15 cellular contexts compared by ENCODE assay signal in the genomic region with DNA sequence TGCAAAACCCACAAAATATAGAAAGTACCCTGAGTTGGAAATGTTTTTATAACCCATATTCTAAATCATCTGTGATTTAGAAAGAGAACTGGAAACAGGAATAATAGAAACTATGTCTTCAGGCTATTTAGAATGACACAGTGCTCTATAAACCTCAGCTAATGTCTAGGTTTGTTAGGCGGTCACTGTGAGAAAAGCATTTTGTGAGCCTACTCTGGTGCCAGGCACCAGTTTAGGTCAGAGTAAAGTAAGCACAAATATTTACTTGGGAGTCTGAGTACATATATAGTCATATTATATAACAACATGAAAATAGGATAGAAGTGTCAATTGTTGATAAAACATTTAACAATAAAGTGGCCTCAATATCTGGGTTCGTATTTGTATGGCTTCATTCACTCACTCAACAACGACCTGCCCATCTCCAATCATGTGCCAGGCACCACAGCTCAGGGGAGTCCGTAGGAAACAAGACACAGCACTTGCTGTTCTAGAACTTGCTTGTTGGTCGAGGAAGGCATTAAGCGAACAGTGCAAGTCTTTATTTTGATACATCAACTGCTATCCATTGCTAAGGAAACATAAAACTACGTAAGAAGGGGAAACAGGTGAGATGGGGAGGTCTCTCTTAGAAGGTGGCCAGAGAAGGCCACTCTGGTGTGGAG. TPM values are rescaled to one million over a fixed set of nuclear protein-coding genes. Genes with fewer than 3 reads are reported as not detected.
DNase-seq lines count a peak whose midpoint lies in the region; ATAC-seq and TF ChIP-seq lines count a peak whose summit lies in the region.
"Had no signal": no experiment of that assay in that cellular context is flagged by ENCODE, and none has a peak within 500 bp of the region (broad histone marks: within the 10 kb centered on the region; RNA-seq: fewer than 3 reads in every experiment).

No MANE protein-coding gene starts in this region.

- H3K36me3 Mint-ChIP-seq in MCF 10A (ENCODE audit: insufficient read depth, unreplicated experiment): peaks cover 40% of the 10 kb centered on the region
- peaks cover 6% of the 10 kb centered on the region; the same call in 1 of the 2 replicates for H3K36me3 Mint-ChIP-seq in WTC11
- no peaks in the 10 kb centered on the region for H3K36me3 Mint-ChIP-seq in immature natural killer cell

- H3K4me1 Mint-ChIP-seq in MCF 10A (ENCODE audit: insufficient read depth, unreplicated experiment) (peaks cover 19% of the 10 kb centered on the region), WTC11 (peaks cover 38% of the 10 kb centered on the region), immature natural killer cell (peaks cover 72 to 82% of the 10 kb centered on the region in 2 donors)

- H3K4me3 Mint-ChIP-seq in MCF 10A (ENCODE audit: unreplicated experiment): no peak overlapping the region
- no peak overlapping the region for H3K4me3 Mint-ChIP-seq in WTC11
- H3K4me3 Mint-ChIP-seq in immature natural killer cell: peak overlapping the region in 1 of 5 donors; percentile 29

- no peaks in the 10 kb centered on the region for H3K36me3 ChIP-seq in breast epithelium

- CTCF ChIA-PET in MCF 10A (lab: Yijun Ruan, JAX) (interaction anchor here (0.7 to 1.3 kb wide), 7 partner anchors 8 to 90 kb away, joined by 3 to 8 read pairs (median 3); no protein-coding TSS in a partner anchor), WTC11 (lab: Charles Lee) (interaction anchor here (1.2 kb wide), 1 partner anchor 52 kb away, joined by 4 read pairs; no protein-coding TSS in a partner anchor)

- ATAC-seq in WTC11: no peak
- ATAC-seq: esophagus mucosa, psoas muscle had no signal

- no peaks in the 10 kb centered on the region for H3K9me3 Mint-ChIP-seq in MCF 10A (ENCODE audit: unreplicated experiment)
- H3K9me3 Mint-ChIP-seq in WTC11: no peaks in the 10 kb centered on the region
- no peaks in the 10 kb centered on the region for H3K9me3 Mint-ChIP-seq in immature natural killer cell

- H3K27me3 Mint-ChIP-seq in MCF 10A (ENCODE audit: insufficient read depth, unreplicated experiment) (no peaks in the 10 kb centered on the region), WTC11 (ENCODE audit: low read depth) (no peaks in the 10 kb centered on the region), immature natural killer cell (ENCODE audit: low read depth in 3 of 3) (peaks cover 0 to 2% (median 1%) of the 10 kb centered on the region in 3 donors)

- H3K9me3 ChIP-seq in breast epithelium: no peaks in the 10 kb centered on the region
- H3K9me3 ChIP-seq: psoas muscle had no signal

- no TSS peak for BruUV-seq in MCF 10A (replicated peaks; lab: Mats Ljungman, UMichigan)

- H3K4me3 ChIP-seq in breast epithelium: no peak overlapping the region
- H3K4me3 ChIP-seq: psoas muscle had no signal

- H3K4me1 ChIP-seq in breast epithelium: peaks cover 3 to 4% of the 10 kb centered on the region in 2 donors

- in situ Hi-C loops in GM13977 (cut with MboI; ENCODE audit: low pct_unique_long_range_greater_than_20kb, low sequenced_read_pairs, unreplicated experiment): loop anchor here (10.0 kb wide), 1 partner anchor 59 kb away; no protein-coding TSS in a partner anchor

- DNase-seq in MCF 10A (ENCODE audit: unreplicated experiment) (no peak), breast epithelium (ENCODE audit: low spot score in 2 of 2) (no peak), WTC11 (ENCODE audit: low spot score) (no peak), immature natural killer cell (no peak), substantia nigra (lab: John Stamatoyannopoulos, UW) (peak in 4 of 49 donors; percentile 13 to 56 (median 16)), GM19240 (ENCODE audit: insufficient read length, low spot score) (no peak), GM13977 (ENCODE audit: low spot score) (no peak), amygdala (lab: John Stamatoyannopoulos, UW) (no peak)
- DNase-seq: activated T-cell treated with anti-CD3 and anti-CD28 coated beads, Interleukin-2, amount 50 U/mL, for 1 hour; GF-D8; KBM-7; mesenchymal stem cell; NCI-H187; psoas muscle had no signal

- peak overlapping the region; percentile 76 for H3K27ac Mint-ChIP-seq in MCF 10A (ENCODE audit: low read depth, unreplicated experiment)
- peak overlapping the region; percentile 75 for H3K27ac Mint-ChIP-seq in WTC11
- H3K27ac Mint-ChIP-seq in immature natural killer cell: peak overlapping the region; percentile 60 to 84 (median 70)

- H3K27me3 ChIP-seq in breast epithelium: no peaks in the 10 kb centered on the region

- TF ChIP-seq CTCF in MCF 10A (IDR thresholded peaks at IDR 0.05; ENCODE audit: unreplicated experiment) (no peak), breast epithelium (IDR thresholded peaks at IDR 0.05) (no peak), WTC11 (IDR thresholded peaks at IDR 0.05) (no peak), GM13977 (IDR thresholded peaks at IDR 0.05; ENCODE audit: extremely low read depth, insufficient read depth, missing control alignments) (no peak)

- intact Hi-C loops in MCF 10A (cut with micrococcal nuclease) (no loop called here), breast epithelium (cut with DNase I; ENCODE audit: low total_unique reads) (no loop called here)

- TF ChIP-seq POLR2A in breast epithelium (IDR thresholded peaks at IDR 0.05): no peak

- H3K27ac ChIP-seq in breast epithelium (peak overlapping the region in 1 of 2 donors; percentile 14), substantia nigra (ENCODE audit: low read depth, low read length, poor library complexity, severe bottlenecking) (peak overlapping the region; percentile 5)
- H3K27ac ChIP-seq: psoas muscle had no signal

- POLR2A ChIA-PET in MCF 10A (lab: Yijun Ruan, JAX) (interaction anchor here (0.5 to 1.0 kb wide), 2 partner anchors 18 to 169 kb away, joined by 3 read pairs; no protein-coding TSS in a partner anchor), WTC11 (lab: Charles Lee) (interaction anchor here (1.3 kb wide), 1 partner anchor 55 kb away, joined by 3 read pairs; no protein-coding TSS in a partner anchor)

TF ChIP-seq in WTC11, 78 proteins besides CTCF, POLR2A, EP300 and RAD21:
- TF ChIP-seq SOX15 (CRISPR knock-in tag; IDR thresholded peaks at IDR 0.05) (no peak), TP53 (CRISPR knock-in tag; IDR thresholded peaks at IDR 0.05) (no peak), JUN (CRISPR knock-in tag; IDR thresholded peaks at IDR 0.05) (no peak), RORB (CRISPR knock-in tag; IDR thresholded peaks at IDR 0.05) (no peak), FOXP1 (CRISPR knock-in tag; IDR thresholded peaks at IDR 0.05; ENCODE audit: borderline replicate concordance) (no peak), FOXJ3 (CRISPR knock-in tag; IDR thresholded peaks at IDR 0.05; ENCODE audit: borderline replicate concordance) (no peak), NR3C1 (CRISPR knock-in tag; conservative IDR thresholded peaks at IDR 0.05; ENCODE audit: low read depth) (no peak), GRHL2 (CRISPR knock-in tag; IDR thresholded peaks at IDR 0.05; ENCODE audit: insufficient replicate concordance, severe bottlenecking) (no peak)
- TF ChIP-seq, protein P1, sequence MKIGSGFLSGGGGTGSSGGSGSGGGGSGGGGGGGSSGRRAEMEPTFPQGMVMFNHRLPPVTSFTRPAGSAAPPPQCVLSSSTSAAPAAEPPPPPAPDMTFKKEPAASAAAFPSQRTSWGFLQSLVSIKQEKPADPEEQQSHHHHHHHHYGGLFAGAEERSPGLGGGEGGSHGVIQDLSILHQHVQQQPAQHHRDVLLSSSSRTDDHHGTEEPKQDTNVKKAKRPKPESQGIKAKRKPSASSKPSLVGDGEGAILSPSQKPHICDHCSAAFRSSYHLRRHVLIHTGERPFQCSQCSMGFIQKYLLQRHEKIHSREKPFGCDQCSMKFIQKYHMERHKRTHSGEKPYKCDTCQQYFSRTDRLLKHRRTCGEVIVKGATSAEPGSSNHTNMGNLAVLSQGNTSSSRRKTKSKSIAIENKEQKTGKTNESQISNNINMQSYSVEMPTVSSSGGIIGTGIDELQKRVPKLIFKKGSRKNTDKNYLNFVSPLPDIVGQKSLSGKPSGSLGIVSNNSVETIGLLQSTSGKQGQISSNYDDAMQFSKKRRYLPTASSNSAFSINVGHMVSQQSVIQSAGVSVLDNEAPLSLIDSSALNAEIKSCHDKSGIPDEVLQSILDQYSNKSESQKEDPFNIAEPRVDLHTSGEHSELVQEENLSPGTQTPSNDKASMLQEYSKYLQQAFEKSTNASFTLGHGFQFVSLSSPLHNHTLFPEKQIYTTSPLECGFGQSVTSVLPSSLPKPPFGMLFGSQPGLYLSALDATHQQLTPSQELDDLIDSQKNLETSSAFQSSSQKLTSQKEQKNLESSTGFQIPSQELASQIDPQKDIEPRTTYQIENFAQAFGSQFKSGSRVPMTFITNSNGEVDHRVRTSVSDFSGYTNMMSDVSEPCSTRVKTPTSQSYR (CRISPR knock-in tag; IDR thresholded peaks at IDR 0.05): no peak
- TF ChIP-seq, protein P2, sequence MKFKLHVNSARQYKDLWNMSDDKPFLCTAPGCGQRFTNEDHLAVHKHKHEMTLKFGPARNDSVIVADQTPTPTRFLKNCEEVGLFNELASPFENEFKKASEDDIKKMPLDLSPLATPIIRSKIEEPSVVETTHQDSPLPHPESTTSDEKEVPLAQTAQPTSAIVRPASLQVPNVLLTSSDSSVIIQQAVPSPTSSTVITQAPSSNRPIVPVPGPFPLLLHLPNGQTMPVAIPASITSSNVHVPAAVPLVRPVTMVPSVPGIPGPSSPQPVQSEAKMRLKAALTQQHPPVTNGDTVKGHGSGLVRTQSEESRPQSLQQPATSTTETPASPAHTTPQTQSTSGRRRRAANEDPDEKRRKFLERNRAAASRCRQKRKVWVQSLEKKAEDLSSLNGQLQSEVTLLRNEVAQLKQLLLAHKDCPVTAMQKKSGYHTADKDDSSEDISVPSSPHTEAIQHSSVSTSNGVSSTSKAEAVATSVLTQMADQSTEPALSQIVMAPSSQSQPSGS (CRISPR knock-in tag; IDR thresholded peaks at IDR 0.05; ENCODE audit: borderline replicate concordance, low read depth): no peak

RNA-seq across cellular contexts. Expression of a gene that starts 37.2 kb away (rescaled TPM):
- 426 and 430 TPM in 2 replicates for total RNA-seq in MCF 10A (2022)
- total RNA-seq in breast epithelium: 100 to 1,000 TPM; 108 to 138 (median 123) TPM
- 339 to 383 TPM (median 360 TPM) in 3 replicates for total RNA-seq in WTC11 (2021)
- polyA plus RNA-seq in immature natural killer cell: 100 to 1,000 TPM in 1 of 3 donors, 10 to 100 TPM in 2; 53.4 to 111 (median 98.7) TPM
